ENCODE assay signal across 13 cellular contexts in the genomic region with DNA sequence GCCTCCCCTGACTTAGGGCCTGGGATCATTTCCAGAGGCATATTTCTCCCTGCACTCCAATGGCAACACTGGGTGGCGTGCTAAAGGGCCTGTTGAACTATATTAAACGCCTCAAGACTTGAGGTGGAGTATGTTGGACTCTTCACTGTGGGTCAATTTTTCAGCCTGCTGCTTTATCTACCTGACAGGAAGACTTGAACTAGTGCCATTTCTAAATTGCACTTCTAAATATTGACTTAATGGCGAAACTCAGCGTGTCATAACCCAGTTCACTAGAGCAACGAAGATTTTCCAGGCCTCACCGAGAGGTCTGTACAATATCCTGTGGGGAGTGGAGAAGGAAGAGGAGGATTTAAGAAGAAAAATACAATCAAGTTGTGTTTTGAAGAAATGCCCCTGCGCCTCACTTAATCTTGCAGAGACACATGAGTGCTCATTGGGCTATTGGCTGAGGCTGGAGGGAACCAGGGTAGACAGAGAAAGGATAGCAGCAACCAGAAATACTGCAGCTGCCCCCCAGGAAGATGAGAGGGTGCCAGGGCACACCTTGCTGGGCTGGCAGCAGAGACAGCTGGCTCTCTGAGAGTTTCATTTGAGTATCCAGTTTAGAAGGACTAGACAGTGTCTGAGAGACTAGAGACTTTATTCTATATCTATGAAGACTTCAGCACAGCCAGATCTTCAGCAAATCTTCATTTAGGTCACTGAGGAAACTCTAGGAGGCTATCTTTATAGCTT.
"Had no signal": no experiment of that assay in that cellular context is flagged by ENCODE, and none has a peak within 500 bp of the region (broad histone marks: within the 10 kb centered on the region; RNA-seq: fewer than 3 reads in every experiment).

No MANE protein-coding gene starts in this region.

- H3K36me3 Mint-ChIP-seq: activated naive CD4-positive, alpha-beta T cell treated with anti-CD3 and anti-CD28 coated beads, Interleukin-2, amount 50 U/mL, for 72 hours had no signal

- H3K4me3 ChIP-seq: breast epithelium, left ventricle myocardium inferior, testis had no signal

- H3K27ac Mint-ChIP-seq: activated naive CD4-positive, alpha-beta T cell treated with anti-CD3 and anti-CD28 coated beads, Interleukin-2, amount 50 U/mL, for 72 hours; naive thymus-derived CD4-positive, alpha-beta T cell had no signal

- H3K27me3 ChIP-seq: breast epithelium, foreskin keratinocyte, testis had no signal

- H3K36me3 ChIP-seq: breast epithelium, left ventricle myocardium inferior had no signal

- ATAC-seq: activated naive CD4-positive, alpha-beta T cell treated with anti-CD3 and anti-CD28 coated beads, Interleukin-2, amount 50 U/mL, for 72 hours; foreskin keratinocyte; naive thymus-derived CD4-positive, alpha-beta T cell; right cardiac atrium; stimulated activated naive CD8-positive, alpha-beta T cell treated with anti-CD3 and anti-CD28 coated beads, Interleukin-15, Interleukin-2, amounts not matched to agents 100 U/mL and 50 U/mL, for 24 hours had no signal

- H3K27ac ChIP-seq: breast epithelium, foreskin keratinocyte, left ventricle myocardium inferior, testis had no signal

- H3K4me1 ChIP-seq: breast epithelium, foreskin keratinocyte had no signal

- DNase-seq: activated effector memory CD4-positive, alpha-beta T cell treated with Interleukin-2 at 50 U/mL for 16 hours; foreskin keratinocyte; head of caudate nucleus; left ventricle myocardium inferior; midbrain; naive thymus-derived CD4-positive, alpha-beta T cell; posterior cingulate gyrus; right cardiac atrium; stimulated activated naive CD8-positive, alpha-beta T cell treated with anti-CD3 and anti-CD28 coated beads, Interleukin-15, Interleukin-2, amounts not matched to agents 100 U/mL and 50 U/mL, for 24 hours; T-helper 2 cell; testis had no signal

- H3K9me3 Mint-ChIP-seq: activated naive CD4-positive, alpha-beta T cell treated with anti-CD3 and anti-CD28 coated beads, Interleukin-2, amount 50 U/mL, for 72 hours had no signal

- H3K9me3 ChIP-seq: breast epithelium, left ventricle myocardium inferior, testis had no signal

- H3K4me3 Mint-ChIP-seq: naive thymus-derived CD4-positive, alpha-beta T cell had no signal
